ENCODE assay signal across 10 cellular contexts in genomic region chr9:91197232-91198181, GRCh38.
A peak's percentile ranks its signal among the peaks of the same experiment; 100 is the strongest.
DNase-seq lines count a peak whose midpoint lies in the region; ATAC-seq, FAIRE-seq and TF ChIP-seq lines count a peak whose summit lies in the region.
"Had no signal": no experiment of that assay in that cellular context is flagged by ENCODE, and none has a peak within 500 bp of the region (broad histone marks: within the 10 kb centered on the region; RNA-seq: fewer than 3 reads in every experiment).

No MANE protein-coding gene starts in this region.

- POLR2A ChIA-PET in WTC11 (lab: Charles Lee): interaction anchor here (0.6 kb wide), 1 partner anchor 286 kb away, joined by 5 read pairs; no protein-coding TSS in a partner anchor

- no peaks in the 10 kb centered on the region for H3K36me3 ChIP-seq in spleen

- TF ChIP-seq CTCF in WTC11 (IDR thresholded peaks at IDR 0.05) (no peak), spleen (IDR thresholded peaks at IDR 0.05 in 8 of 11, conservative IDR thresholded peaks at IDR 0.05 in 3 of 11) (no peak)

- peaks cover 32% of the 10 kb centered on the region for H3K27me3 Mint-ChIP-seq in WTC11 (ENCODE audit: low read depth)

- no peak overlapping the region for H3K27ac Mint-ChIP-seq in WTC11
- H3K27ac Mint-ChIP-seq: T-helper 1 cell treated with Interleukin-12 subunit alpha and Interleukin-12 subunit beta and Interleukin-4 antibody, amounts not matched to agents 30 μg/mL and 1 μg/mL, for 36 hours had no signal

- H3K4me1 ChIP-seq in spleen: peaks cover 6 to 73% (median 43%) of the 10 kb centered on the region in 6 donors

- no peak for FAIRE-seq in GM12892 (lab: Jason Lieb, UNC)

- intact Hi-C loops in spleen (cut with DNase I; ENCODE audit: low total_unique reads): loop anchor here (10.0 kb wide), 2 partner anchors 167 to 227 kb away; partner anchors contain the start of genes AUH and NFIL3

- H3K9me3 Mint-ChIP-seq in WTC11: peaks cover 28% of the 10 kb centered on the region

- CTCF ChIA-PET in WTC11 (lab: Charles Lee): interaction anchor here (2.7 kb wide), 1 partner anchor 282 kb away, joined by 8 read pairs; no protein-coding TSS in a partner anchor

- H3K4me1 Mint-ChIP-seq in WTC11: peaks cover 28% of the 10 kb centered on the region

- peak overlapping the region in 7 of 8 donors; percentile 48 to 93 (median 65) for H3K27ac ChIP-seq in spleen

- no peak overlapping the region for H3K4me3 ChIP-seq in spleen

- no peaks in the 10 kb centered on the region for H3K27me3 ChIP-seq in spleen (replicated peaks in 1 of 7)

- H3K4me3 Mint-ChIP-seq in WTC11: no peak overlapping the region
- H3K4me3 Mint-ChIP-seq: T-helper 1 cell treated with Interleukin-12 subunit alpha and Interleukin-12 subunit beta and Interleukin-4 antibody, amounts not matched to agents 30 μg/mL and 1 μg/mL, for 36 hours had no signal

- peaks cover 28% of the 10 kb centered on the region for H3K36me3 Mint-ChIP-seq in WTC11

- TF ChIP-seq POLR2A in spleen (IDR thresholded peaks at IDR 0.05): no peak
- no peak for TF ChIP-seq POLR2A in GM12892 (IDR thresholded peaks at IDR 0.05; ENCODE audit: low read depth, low read length)

- ATAC-seq in WTC11: no peak
- ATAC-seq in HG02759 (IDR thresholded peaks at IDR 0.05; ENCODE audit: unreplicated experiment): no peak
- no peak for ATAC-seq in HG02970 (IDR thresholded peaks at IDR 0.05; ENCODE audit: low FRiP score, unreplicated experiment)

- peak; percentile 90 for DNase-seq in SIG-M5 treated with dmso at 0.1 percent for 504 hours (lab: John Stamatoyannopoulos, UW; ENCODE audit: unreplicated experiment)
- no peak for DNase-seq in SIG-M5 (lab: John Stamatoyannopoulos, UW)
- DNase-seq in WTC11 (ENCODE audit: low spot score): no peak
- peak; percentile 38 for DNase-seq in iPS-NIHi11 (ENCODE audit: low spot score)
- DNase-seq in spleen: no peak
- no peak for DNase-seq in GM12892 (ENCODE audit: insufficient read length)
- DNase-seq: DND-41 had no signal

- 45 to 72% (median 59%) methylated on average over 13 of the region's 13 CpGs for WGBS in spleen, 5 donors

- H3K9me3 ChIP-seq in spleen: peaks cover 0 to 11% (median 0%) of the 10 kb centered on the region in 8 donors

TF ChIP-seq in WTC11, 78 proteins besides CTCF, POLR2A, EP300 and RAD21:
- TF ChIP-seq CBFB (CRISPR knock-in tag; IDR thresholded peaks at IDR 0.05; ENCODE audit: low read depth): no peak
- peak; percentile 97 for TF ChIP-seq GABPB1 (CRISPR knock-in tag; IDR thresholded peaks at IDR 0.05)

Comparison
In these comparisons a context has a peak if more than half of its experiments do, and no peak if none do; other contexts are left out.
1. DNase-seq: peak in SIG-M5 treated with dmso at 0.1 percent for 504 hours (single experiment) and iPS-NIHi11 (single experiment); none in SIG-M5 (single experiment), WTC11 (single experiment), spleen (single experiment) and GM12892 (single experiment).